ENCODE assay signal across 1 cellular context in the genomic region with DNA sequence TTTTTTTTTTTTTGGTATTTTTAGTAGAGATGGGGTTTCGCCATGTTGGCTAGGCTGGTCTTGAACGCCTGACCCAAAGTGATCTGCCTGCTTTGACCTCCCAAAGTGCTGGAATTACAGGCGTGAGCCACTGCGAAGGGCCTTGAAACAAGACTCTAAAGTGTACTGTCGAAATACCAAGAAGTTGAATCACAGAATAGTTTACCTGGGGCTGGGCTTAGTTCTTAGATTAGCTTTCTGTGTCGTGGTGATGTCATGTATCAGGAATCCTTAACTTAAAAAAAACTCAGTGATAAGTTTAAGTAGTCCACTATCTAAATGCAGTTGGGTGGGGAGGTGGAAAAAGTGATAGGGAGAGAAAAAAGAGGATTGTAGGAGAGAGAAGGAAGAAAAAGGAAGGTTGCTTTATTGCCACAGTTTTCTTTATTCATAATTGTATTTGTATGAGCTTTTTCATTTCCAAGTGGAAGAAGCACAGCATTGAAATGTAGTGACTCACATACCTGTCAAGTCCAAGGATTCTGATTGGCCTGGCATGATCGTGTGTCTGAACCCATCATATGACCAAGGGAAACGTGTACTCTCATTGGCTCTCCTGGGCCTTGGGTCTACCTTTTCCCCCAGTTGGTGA.
TF ChIP-seq lines count a peak whose summit lies in the region.

No MANE protein-coding gene starts in this region.

TF ChIP-seq in K562, 482 proteins besides CTCF, POLR2A, EP300 and RAD21 (continued from another document):
- TF ChIP-seq, protein P1, sequence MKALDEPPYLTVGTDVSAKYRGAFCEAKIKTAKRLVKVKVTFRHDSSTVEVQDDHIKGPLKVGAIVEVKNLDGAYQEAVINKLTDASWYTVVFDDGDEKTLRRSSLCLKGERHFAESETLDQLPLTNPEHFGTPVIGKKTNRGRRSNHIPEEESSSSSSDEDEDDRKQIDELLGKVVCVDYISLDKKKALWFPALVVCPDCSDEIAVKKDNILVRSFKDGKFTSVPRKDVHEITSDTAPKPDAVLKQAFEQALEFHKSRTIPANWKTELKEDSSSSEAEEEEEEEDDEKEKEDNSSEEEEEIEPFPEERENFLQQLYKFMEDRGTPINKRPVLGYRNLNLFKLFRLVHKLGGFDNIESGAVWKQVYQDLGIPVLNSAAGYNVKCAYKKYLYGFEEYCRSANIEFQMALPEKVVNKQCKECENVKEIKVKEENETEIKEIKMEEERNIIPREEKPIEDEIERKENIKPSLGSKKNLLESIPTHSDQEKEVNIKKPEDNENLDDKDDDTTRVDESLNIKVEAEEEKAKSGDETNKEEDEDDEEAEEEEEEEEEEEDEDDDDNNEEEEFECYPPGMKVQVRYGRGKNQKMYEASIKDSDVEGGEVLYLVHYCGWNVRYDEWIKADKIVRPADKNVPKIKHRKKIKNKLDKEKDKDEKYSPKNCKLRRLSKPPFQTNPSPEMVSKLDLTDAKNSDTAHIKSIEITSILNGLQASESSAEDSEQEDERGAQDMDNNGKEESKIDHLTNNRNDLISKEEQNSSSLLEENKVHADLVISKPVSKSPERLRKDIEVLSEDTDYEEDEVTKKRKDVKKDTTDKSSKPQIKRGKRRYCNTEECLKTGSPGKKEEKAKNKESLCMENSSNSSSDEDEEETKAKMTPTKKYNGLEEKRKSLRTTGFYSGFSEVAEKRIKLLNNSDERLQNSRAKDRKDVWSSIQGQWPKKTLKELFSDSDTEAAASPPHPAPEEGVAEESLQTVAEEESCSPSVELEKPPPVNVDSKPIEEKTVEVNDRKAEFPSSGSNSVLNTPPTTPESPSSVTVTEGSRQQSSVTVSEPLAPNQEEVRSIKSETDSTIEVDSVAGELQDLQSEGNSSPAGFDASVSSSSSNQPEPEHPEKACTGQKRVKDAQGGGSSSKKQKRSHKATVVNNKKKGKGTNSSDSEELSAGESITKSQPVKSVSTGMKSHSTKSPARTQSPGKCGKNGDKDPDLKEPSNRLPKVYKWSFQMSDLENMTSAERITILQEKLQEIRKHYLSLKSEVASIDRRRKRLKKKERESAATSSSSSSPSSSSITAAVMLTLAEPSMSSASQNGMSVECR (CRISPR knock-in tag; IDR thresholded peaks at IDR 0.05): no peak
- TF ChIP-seq MXI1 (IDR thresholded peaks at IDR 0.05; ENCODE audit: low read depth, low read length) (no peak), KLF10 (CRISPR knock-in tag; IDR thresholded peaks at IDR 0.05) (no peak), FOXA3 (CRISPR knock-in tag; conservative IDR thresholded peaks at IDR 0.05 in 1 of 2, IDR thresholded peaks at IDR 0.05 in 1 of 2) (no peak), CBFA2T3 (IDR thresholded peaks at IDR 0.05) (0 out of 2 replicates have a peak, but pooled peaks have one; percentile 12), IFI16 (CRISPR knock-in tag; IDR thresholded peaks at IDR 0.05) (no peak), MTA1 (IDR thresholded peaks at IDR 0.05; ENCODE audit: borderline replicate concordance) (peak; percentile 52; the same call in 1 of the 2 replicates), SMC3 (conservative IDR thresholded peaks at IDR 0.05; ENCODE audit: insufficient read depth, low read depth, low read length) (no peak), DIDO1 (tag; IDR thresholded peaks at IDR 0.05; ENCODE audit: low read depth) (no peak), TEAD4 (IDR thresholded peaks at IDR 0.05; ENCODE audit: low read length) (peak; percentile 65; the same call in 1 of the 2 replicates), TEAD4 (CRISPR knock-in tag; IDR thresholded peaks at IDR 0.05; ENCODE audit: borderline replicate concordance) (no peak), BRCA1 (IDR thresholded peaks at IDR 0.05) (no peak), BRCA1 (CRISPR knock-in tag; IDR thresholded peaks at IDR 0.05) (no peak), NCOA2 (IDR thresholded peaks at IDR 0.05; ENCODE audit: partially characterized antibody in 2 of 2) (no peak)
- TF ChIP-seq, protein P2, sequence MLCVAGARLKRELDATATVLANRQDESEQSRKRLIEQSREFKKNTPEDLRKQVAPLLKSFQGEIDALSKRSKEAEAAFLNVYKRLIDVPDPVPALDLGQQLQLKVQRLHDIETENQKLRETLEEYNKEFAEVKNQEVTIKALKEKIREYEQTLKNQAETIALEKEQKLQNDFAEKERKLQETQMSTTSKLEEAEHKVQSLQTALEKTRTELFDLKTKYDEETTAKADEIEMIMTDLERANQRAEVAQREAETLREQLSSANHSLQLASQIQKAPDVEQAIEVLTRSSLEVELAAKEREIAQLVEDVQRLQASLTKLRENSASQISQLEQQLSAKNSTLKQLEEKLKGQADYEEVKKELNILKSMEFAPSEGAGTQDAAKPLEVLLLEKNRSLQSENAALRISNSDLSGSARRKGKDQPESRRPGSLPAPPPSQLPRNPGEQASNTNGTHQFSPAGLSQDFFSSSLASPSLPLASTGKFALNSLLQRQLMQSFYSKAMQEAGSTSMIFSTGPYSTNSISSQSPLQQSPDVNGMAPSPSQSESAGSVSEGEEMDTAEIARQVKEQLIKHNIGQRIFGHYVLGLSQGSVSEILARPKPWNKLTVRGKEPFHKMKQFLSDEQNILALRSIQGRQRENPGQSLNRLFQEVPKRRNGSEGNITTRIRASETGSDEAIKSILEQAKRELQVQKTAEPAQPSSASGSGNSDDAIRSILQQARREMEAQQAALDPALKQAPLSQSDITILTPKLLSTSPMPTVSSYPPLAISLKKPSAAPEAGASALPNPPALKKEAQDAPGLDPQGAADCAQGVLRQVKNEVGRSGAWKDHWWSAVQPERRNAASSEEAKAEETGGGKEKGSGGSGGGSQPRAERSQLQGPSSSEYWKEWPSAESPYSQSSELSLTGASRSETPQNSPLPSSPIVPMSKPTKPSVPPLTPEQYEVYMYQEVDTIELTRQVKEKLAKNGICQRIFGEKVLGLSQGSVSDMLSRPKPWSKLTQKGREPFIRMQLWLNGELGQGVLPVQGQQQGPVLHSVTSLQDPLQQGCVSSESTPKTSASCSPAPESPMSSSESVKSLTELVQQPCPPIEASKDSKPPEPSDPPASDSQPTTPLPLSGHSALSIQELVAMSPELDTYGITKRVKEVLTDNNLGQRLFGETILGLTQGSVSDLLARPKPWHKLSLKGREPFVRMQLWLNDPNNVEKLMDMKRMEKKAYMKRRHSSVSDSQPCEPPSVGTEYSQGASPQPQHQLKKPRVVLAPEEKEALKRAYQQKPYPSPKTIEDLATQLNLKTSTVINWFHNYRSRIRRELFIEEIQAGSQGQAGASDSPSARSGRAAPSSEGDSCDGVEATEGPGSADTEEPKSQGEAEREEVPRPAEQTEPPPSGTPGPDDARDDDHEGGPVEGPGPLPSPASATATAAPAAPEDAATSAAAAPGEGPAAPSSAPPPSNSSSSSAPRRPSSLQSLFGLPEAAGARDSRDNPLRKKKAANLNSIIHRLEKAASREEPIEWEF (CRISPR knock-in tag; IDR thresholded peaks at IDR 0.05): no peak
- TF ChIP-seq, protein P3, sequence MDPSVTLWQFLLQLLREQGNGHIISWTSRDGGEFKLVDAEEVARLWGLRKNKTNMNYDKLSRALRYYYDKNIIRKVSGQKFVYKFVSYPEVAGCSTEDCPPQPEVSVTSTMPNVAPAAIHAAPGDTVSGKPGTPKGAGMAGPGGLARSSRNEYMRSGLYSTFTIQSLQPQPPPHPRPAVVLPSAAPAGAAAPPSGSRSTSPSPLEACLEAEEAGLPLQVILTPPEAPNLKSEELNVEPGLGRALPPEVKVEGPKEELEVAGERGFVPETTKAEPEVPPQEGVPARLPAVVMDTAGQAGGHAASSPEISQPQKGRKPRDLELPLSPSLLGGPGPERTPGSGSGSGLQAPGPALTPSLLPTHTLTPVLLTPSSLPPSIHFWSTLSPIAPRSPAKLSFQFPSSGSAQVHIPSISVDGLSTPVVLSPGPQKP (CRISPR knock-in tag; IDR thresholded peaks at IDR 0.05): no peak
- TF ChIP-seq, protein P4, sequence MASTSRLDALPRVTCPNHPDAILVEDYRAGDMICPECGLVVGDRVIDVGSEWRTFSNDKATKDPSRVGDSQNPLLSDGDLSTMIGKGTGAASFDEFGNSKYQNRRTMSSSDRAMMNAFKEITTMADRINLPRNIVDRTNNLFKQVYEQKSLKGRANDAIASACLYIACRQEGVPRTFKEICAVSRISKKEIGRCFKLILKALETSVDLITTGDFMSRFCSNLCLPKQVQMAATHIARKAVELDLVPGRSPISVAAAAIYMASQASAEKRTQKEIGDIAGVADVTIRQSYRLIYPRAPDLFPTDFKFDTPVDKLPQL (IDR thresholded peaks at IDR 0.05; ENCODE audit: extremely low read depth, insufficient read length): no peak
- TF ChIP-seq, protein P5, sequence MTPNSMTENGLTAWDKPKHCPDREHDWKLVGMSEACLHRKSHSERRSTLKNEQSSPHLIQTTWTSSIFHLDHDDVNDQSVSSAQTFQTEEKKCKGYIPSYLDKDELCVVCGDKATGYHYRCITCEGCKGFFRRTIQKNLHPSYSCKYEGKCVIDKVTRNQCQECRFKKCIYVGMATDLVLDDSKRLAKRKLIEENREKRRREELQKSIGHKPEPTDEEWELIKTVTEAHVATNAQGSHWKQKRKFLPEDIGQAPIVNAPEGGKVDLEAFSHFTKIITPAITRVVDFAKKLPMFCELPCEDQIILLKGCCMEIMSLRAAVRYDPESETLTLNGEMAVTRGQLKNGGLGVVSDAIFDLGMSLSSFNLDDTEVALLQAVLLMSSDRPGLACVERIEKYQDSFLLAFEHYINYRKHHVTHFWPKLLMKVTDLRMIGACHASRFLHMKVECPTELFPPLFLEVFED (CRISPR knock-in tag; conservative IDR thresholded peaks at IDR 0.05): no peak
- TF ChIP-seq, protein P6, sequence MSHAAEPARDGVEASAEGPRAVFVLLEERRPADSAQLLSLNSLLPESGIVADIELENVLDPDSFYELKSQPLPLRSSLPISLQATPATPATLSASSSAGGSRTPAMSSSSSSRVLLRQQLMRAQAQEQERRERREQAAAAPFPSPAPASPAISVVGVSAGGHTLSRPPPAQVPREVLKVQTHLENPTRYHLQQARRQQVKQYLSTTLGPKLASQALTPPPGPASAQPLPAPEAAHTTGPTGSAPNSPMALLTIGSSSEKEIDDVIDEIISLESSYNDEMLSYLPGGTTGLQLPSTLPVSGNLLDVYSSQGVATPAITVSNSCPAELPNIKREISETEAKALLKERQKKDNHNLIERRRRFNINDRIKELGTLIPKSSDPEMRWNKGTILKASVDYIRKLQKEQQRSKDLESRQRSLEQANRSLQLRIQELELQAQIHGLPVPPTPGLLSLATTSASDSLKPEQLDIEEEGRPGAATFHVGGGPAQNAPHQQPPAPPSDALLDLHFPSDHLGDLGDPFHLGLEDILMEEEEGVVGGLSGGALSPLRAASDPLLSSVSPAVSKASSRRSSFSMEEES (CRISPR knock-in tag; IDR thresholded peaks at IDR 0.05): no peak
- TF ChIP-seq, protein P7, sequence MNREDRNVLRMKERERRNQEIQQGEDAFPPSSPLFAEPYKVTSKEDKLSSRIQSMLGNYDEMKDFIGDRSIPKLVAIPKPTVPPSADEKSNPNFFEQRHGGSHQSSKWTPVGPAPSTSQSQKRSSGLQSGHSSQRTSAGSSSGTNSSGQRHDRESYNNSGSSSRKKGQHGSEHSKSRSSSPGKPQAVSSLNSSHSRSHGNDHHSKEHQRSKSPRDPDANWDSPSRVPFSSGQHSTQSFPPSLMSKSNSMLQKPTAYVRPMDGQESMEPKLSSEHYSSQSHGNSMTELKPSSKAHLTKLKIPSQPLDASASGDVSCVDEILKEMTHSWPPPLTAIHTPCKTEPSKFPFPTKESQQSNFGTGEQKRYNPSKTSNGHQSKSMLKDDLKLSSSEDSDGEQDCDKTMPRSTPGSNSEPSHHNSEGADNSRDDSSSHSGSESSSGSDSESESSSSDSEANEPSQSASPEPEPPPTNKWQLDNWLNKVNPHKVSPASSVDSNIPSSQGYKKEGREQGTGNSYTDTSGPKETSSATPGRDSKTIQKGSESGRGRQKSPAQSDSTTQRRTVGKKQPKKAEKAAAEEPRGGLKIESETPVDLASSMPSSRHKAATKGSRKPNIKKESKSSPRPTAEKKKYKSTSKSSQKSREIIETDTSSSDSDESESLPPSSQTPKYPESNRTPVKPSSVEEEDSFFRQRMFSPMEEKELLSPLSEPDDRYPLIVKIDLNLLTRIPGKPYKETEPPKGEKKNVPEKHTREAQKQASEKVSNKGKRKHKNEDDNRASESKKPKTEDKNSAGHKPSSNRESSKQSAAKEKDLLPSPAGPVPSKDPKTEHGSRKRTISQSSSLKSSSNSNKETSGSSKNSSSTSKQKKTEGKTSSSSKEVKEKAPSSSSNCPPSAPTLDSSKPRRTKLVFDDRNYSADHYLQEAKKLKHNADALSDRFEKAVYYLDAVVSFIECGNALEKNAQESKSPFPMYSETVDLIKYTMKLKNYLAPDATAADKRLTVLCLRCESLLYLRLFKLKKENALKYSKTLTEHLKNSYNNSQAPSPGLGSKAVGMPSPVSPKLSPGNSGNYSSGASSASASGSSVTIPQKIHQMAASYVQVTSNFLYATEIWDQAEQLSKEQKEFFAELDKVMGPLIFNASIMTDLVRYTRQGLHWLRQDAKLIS (CRISPR knock-in tag; IDR thresholded peaks at IDR 0.05): no peak
